In genomic region chr11:74605403-74605802, GRCh38 we compare ENCODE assay signal across 1 cellular context.
TF ChIP-seq lines count a peak whose summit lies in the region.

No MANE protein-coding gene starts in this region.

TF ChIP-seq in GM12878, 131 proteins besides CTCF, POLR2A, EP300 and RAD21:
- TF ChIP-seq CEBPZ (IDR thresholded peaks at IDR 0.05; ENCODE audit: low read depth, low read length): no peak
- TF ChIP-seq EZH2 (IDR thresholded peaks at IDR 0.05; ENCODE audit: borderline replicate concordance, control insufficient read depth, low read depth, low read length): no peak
- TF ChIP-seq HCFC1 (IDR thresholded peaks at IDR 0.05; ENCODE audit: low read length): no peak
- TF ChIP-seq CHD4 (IDR thresholded peaks at IDR 0.05): no peak
- no peak for TF ChIP-seq NFIC (IDR thresholded peaks at IDR 0.05; ENCODE audit: low read depth, low read length)
- no peak for TF ChIP-seq PML (IDR thresholded peaks at IDR 0.05; ENCODE audit: low read length)
- TF ChIP-seq SPI1 (IDR thresholded peaks at IDR 0.05; ENCODE audit: borderline replicate concordance, insufficient read depth, low read depth, low read length): peak; percentile 70; the same call in 1 of the 2 replicates
- no peak for TF ChIP-seq STAT1 (conservative IDR thresholded peaks at IDR 0.05)
- no peak for TF ChIP-seq CREM (IDR thresholded peaks at IDR 0.05; ENCODE audit: low read depth)
- TF ChIP-seq PAX8 (IDR thresholded peaks at IDR 0.05): no peak
- TF ChIP-seq ATF7 (IDR thresholded peaks at IDR 0.05; ENCODE audit: low read depth): no peak
- TF ChIP-seq IKZF2 (IDR thresholded peaks at IDR 0.05): peak in 1 of 2 experiments; percentile 53; a peak in 3 of 4 replicates
- no peak for TF ChIP-seq ZNF622 (IDR thresholded peaks at IDR 0.05)
- TF ChIP-seq SMAD1 (IDR thresholded peaks at IDR 0.05; ENCODE audit: low read depth, partially characterized antibody): no peak
- no peak for TF ChIP-seq NFXL1 (IDR thresholded peaks at IDR 0.05; ENCODE audit: borderline replicate concordance)
- peak; percentile 74 for TF ChIP-seq MEF2B (IDR thresholded peaks at IDR 0.05; ENCODE audit: partially characterized antibody, poor library complexity, severe bottlenecking)
- no peak for TF ChIP-seq SMARCA5 (IDR thresholded peaks at IDR 0.05)
- no peak for TF ChIP-seq EED (IDR thresholded peaks at IDR 0.05; ENCODE audit: low read depth)
